Comparison of ENCODE assay signal across 1 cellular context in the genomic region with DNA sequence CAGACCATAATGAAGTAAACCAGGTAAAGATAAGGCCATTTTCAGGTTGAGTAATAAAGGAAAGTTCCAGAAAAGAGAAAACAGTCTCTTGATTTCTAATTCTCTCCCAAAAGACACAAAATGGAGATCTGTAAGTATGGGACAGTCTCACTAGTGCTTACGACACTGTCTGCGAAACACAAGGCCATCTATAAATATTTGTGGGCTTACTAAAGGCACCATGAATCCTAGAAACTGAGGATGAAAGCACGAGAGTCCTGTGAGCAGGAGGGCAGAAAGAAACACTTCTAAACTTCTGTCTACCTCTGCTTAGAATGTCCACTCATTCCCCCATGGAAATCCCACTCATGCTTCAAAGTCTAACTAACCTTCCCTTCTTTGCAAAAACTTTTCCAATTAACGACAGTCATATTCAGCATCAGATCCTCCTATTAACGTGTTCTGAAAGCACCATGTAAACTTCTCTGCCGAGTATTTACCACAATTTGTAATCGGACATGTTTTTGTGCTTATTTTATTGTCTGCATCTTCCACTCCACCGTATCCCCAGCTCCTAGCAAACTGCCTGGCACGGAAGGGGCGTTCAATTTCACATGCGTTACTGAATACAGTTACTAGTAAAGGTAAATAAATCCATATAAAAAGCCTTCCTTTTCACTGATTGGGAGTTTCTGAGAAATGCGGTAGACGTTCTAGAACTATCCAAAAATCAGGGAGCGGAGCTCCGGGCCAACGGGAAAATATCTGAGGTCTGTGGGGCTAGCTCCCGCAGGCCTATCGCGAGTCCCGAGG.
A peak's percentile ranks its signal among the peaks of the same experiment; 100 is the strongest.
TF ChIP-seq lines count a peak whose summit lies in the region.

No MANE protein-coding gene starts in this region.

TF ChIP-seq in GM12878, 131 proteins besides CTCF, POLR2A, EP300 and RAD21:
- TF ChIP-seq CHD2 (IDR thresholded peaks at IDR 0.05; ENCODE audit: borderline replicate concordance, low read depth, low read length) (peak; percentile 31; the same call in 1 of the 2 replicates), ZNF274 (IDR thresholded peaks at IDR 0.05; ENCODE audit: insufficient read depth, insufficient read length) (no peak), NBN (IDR thresholded peaks at IDR 0.05) (no peak), PML (IDR thresholded peaks at IDR 0.05; ENCODE audit: low read length) (peak; percentile 50; the same call in 1 of the 2 replicates), CBFB (IDR thresholded peaks at IDR 0.05; ENCODE audit: low read depth) (0 out of 2 replicates have a peak, but pooled peaks have one; percentile 31)
- TF ChIP-seq, protein P1, sequence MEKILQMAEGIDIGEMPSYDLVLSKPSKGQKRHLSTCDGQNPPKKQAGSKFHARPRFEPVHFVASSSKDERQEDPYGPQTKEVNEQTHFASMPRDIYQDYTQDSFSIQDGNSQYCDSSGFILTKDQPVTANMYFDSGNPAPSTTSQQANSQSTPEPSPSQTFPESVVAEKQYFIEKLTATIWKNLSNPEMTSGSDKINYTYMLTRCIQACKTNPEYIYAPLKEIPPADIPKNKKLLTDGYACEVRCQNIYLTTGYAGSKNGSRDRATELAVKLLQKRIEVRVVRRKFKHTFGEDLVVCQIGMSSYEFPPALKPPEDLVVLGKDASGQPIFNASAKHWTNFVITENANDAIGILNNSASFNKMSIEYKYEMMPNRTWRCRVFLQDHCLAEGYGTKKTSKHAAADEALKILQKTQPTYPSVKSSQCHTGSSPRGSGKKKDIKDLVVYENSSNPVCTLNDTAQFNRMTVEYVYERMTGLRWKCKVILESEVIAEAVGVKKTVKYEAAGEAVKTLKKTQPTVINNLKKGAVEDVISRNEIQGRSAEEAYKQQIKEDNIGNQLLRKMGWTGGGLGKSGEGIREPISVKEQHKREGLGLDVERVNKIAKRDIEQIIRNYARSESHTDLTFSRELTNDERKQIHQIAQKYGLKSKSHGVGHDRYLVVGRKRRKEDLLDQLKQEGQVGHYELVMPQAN (conservative IDR thresholded peaks at IDR 0.05) = no peak
